Comparison of ENCODE assay signal across 8 cellular contexts in genomic region chr1:147669475-147670318, GRCh38. TPM values are rescaled to one million over a fixed set of nuclear protein-coding genes. Genes with fewer than 3 reads are reported as not detected.
DNase-seq lines count a peak whose midpoint lies in the region; ATAC-seq and TF ChIP-seq lines count a peak whose summit lies in the region.

No MANE protein-coding gene starts in this region.

- intact Hi-C loops in CD14-positive monocyte (cut with micrococcal nuclease) (no loop called here), PC-9 (cut with micrococcal nuclease; ENCODE audit: unreplicated experiment) (loop anchor here (1.0 to 5.0 kb wide), 3 partner anchors 47 to 164 kb away; no protein-coding TSS in a partner anchor), upper lobe of right lung (cut with DNase I) (no loop called here)

- POLR2A ChIA-PET in PC-9 (lab: Charles Lee; ENCODE audit: unreplicated experiment): interaction anchor here (0.7 to 1.3 kb wide), 6 partner anchors 26 to 111 kb away, joined by 3 to 9 read pairs (median 4); no protein-coding TSS in a partner anchor

- H2AFZ ChIP-seq in PC-9: peak overlapping the region; percentile 88

- BruUV-seq in PC-9 (replicated peaks; lab: Mats Ljungman, UMichigan): TSS peak; percentile 43

- no peaks in the 10 kb centered on the region for H3K27me3 ChIP-seq in PC-9 (ENCODE audit: insufficient read depth, low read depth)
- H3K27me3 ChIP-seq in neutrophil: no peaks in the 10 kb centered on the region
- H3K27me3 ChIP-seq in upper lobe of right lung: no peaks in the 10 kb centered on the region

- peaks cover 14% of the 10 kb centered on the region for H3K4me1 Mint-ChIP-seq in CD14-positive monocyte

- peak; percentile 46 for DNase-seq in CD14-positive monocyte (ENCODE audit: low spot score)
- peak; percentile 23 for DNase-seq in GM19238 (ENCODE audit: insufficient read length, low spot score)
- peak; percentile 50 to 79 for DNase-seq in PC-9
- DNase-seq in activated gamma-delta T cell treated with anti-CD3 and anti-CD28 coated beads, Interleukin-2, amount 50 U/mL, for 16 hours (ENCODE audit: low read depth): peak; percentile 5
- DNase-seq in germinal center (ENCODE audit: low spot score): peak; percentile 37
- peak; percentile 82 for DNase-seq in upper lobe of right lung

- H3K27me3 Mint-ChIP-seq in CD14-positive monocyte (ENCODE audit: low read depth in 3 of 3): peaks cover 0 to 6% (median 4%) of the 10 kb centered on the region in 3 donors

- peaks cover 56% of the 10 kb centered on the region for H3K79me2 ChIP-seq in PC-9 (ENCODE audit: low read depth)

- H3K4me1 ChIP-seq in PC-9 (replicated peaks; ENCODE audit: insufficient read depth) (peaks cover 42% of the 10 kb centered on the region), neutrophil (ENCODE audit: control insufficient read depth in 1 of 2, insufficient read depth in 1 of 2, low read depth in 1 of 2, low read length in 1 of 2) (peaks cover 29 to 35% of the 10 kb centered on the region in 2 experiments), upper lobe of right lung (peaks cover 19% of the 10 kb centered on the region)

- H3K36me3 Mint-ChIP-seq in CD14-positive monocyte: no peaks in the 10 kb centered on the region

- peak overlapping the region; percentile 66 for H3K27ac ChIP-seq in PC-9
- H3K27ac ChIP-seq in neutrophil: peak overlapping the region; percentile 88
- peak overlapping the region; percentile 85 for H3K27ac ChIP-seq in upper lobe of right lung

- peak overlapping the region; percentile 65 for H3K4me3 ChIP-seq in PC-9
- peak overlapping the region; percentile 83 to 90 for H3K4me3 ChIP-seq in neutrophil (ENCODE audit: low read depth in 1 of 2, low read length in 1 of 2)
- H3K4me3 ChIP-seq in upper lobe of right lung: peak overlapping the region; percentile 92

- H3K9me3 Mint-ChIP-seq in CD14-positive monocyte: no peaks in the 10 kb centered on the region

- no peaks in the 10 kb centered on the region for H3K9me2 ChIP-seq in PC-9 (ENCODE audit: insufficient read depth)

- H4K20me1 ChIP-seq in PC-9 (ENCODE audit: insufficient read depth): no peaks in the 10 kb centered on the region

- H3K4me2 ChIP-seq in PC-9: peak overlapping the region; percentile 95

- CTCF ChIA-PET in PC-9 (lab: Charles Lee): interaction anchor here (1.1 kb wide), 1 partner anchor 223 kb away, joined by 4 read pairs; no protein-coding TSS in a partner anchor

- H3K36me3 ChIP-seq in PC-9 (ENCODE audit: low read depth) (peaks cover 17% of the 10 kb centered on the region; the same call in 1 of the 2 replicates), neutrophil (no peaks in the 10 kb centered on the region), upper lobe of right lung (no peaks in the 10 kb centered on the region)

- peaks cover 19% of the 10 kb centered on the region; the same call in 1 of the 2 replicates for H3F3A ChIP-seq in PC-9 (ENCODE audit: insufficient read depth, low read depth)

- TF ChIP-seq CTCF in CD14-positive monocyte (IDR thresholded peaks at IDR 0.05) (no peak), PC-9 (conservative IDR thresholded peaks at IDR 0.05) (no peak), neutrophil (IDR thresholded peaks at IDR 0.05) (peak; percentile 36), upper lobe of right lung (IDR thresholded peaks at IDR 0.05) (no peak)

- ATAC-seq in HG03354 (IDR thresholded peaks at IDR 0.05; ENCODE audit: poor library complexity, severe bottlenecking, unreplicated experiment) (peak; percentile 38), upper lobe of right lung (peak; percentile 74)

- H3K4me3 Mint-ChIP-seq in CD14-positive monocyte: peak overlapping the region; percentile 94 to 99

- H3K9me3 ChIP-seq in PC-9 (ENCODE audit: insufficient read depth, low read depth): peaks cover 4% of the 10 kb centered on the region; the same call in 1 of the 2 replicates
- H3K9me3 ChIP-seq in neutrophil: no peaks in the 10 kb centered on the region
- H3K9me3 ChIP-seq in upper lobe of right lung: no peaks in the 10 kb centered on the region

- peak overlapping the region in 3 of 7 donors; percentile 19 to 51 (median 25) for H3K27ac Mint-ChIP-seq in CD14-positive monocyte

RNA-seq across cellular contexts. Expression of gene ACP6, which starts 0.6 kb away (rescaled TPM):
- polyA plus RNA-seq in CD14-positive monocyte: 1 to 10 TPM; 2.0 to 4.1 TPM
- total RNA-seq in PC-9 (2021) (71.4 and 85.3 TPM in 2 replicates), upper lobe of right lung (15.8 TPM)

Comparison
In these comparisons a context has a peak if more than half of its experiments do, and no peak if none do; other contexts are left out.
1. Peak in every context shown above with its lines: DNase-seq, ATAC-seq, H3K4me3 ChIP-seq and H3K27ac ChIP-seq.
2. DNase-seq: peak in every context shown above with its lines; median percentile 82 in upper lobe of right lung; 64 in PC-9; 46 in CD14-positive monocyte; 37 in germinal center; 23 in GM19238; 5 in activated gamma-delta T cell treated with anti-CD3 and anti-CD28 coated beads, Interleukin-2, amount 50 U/mL, for 16 hours.